Comparison of ENCODE assay signal across 10 cellular contexts in genomic region chr10:3330687-3331086, GRCh38.
DNase-seq lines count a peak whose midpoint lies in the region; ATAC-seq, FAIRE-seq and TF ChIP-seq lines count a peak whose summit lies in the region.
"Had no signal": no experiment of that assay in that cellular context is flagged by ENCODE, and none has a peak within 500 bp of the region (broad histone marks: within the 10 kb centered on the region; RNA-seq: fewer than 3 reads in every experiment).

No MANE protein-coding gene starts in this region.

- DNase-seq in RCC 7860 (ENCODE audit: low spot score), result peak; percentile 76
- peak; percentile 87 for DNase-seq in fibroblast of mammary gland (ENCODE audit: low read depth)
- DNase-seq in retinal pigment epithelial cell (ENCODE audit: low read depth), result peak; percentile 41
- no peak for DNase-seq in NCI-H187 treated with DMSO at 0.1 percent for 48 hours (lab: John Stamatoyannopoulos, UW)
- no peak for DNase-seq in activated CD8-positive, alpha-beta memory T cell treated with anti-CD3 and anti-CD28 coated beads for 24 hours
- DNase-seq in NCI-H2107 (lab: John Stamatoyannopoulos, UW), result no peak
- DNase-seq: central memory CD4-positive, alpha-beta T cell; NCI-H1694 had no signal

- peak; percentile 88 for FAIRE-seq in RCC 7860 (lab: Jason Lieb, UNC)

- ATAC-seq in GM19351 (IDR thresholded peaks at IDR 0.05; ENCODE audit: unreplicated experiment), result peak; percentile 87
- ATAC-seq in HG03025 (IDR thresholded peaks at IDR 0.05; ENCODE audit: low FRiP score, unreplicated experiment), result no peak

- H3K4me3 ChIP-seq in fibroblast of mammary gland (ENCODE audit: control insufficient read depth, low read depth, low read length) (no peak overlapping the region), retinal pigment epithelial cell (ENCODE audit: low read length) (no peak overlapping the region)

- TF ChIP-seq CTCF in fibroblast of mammary gland (conservative IDR thresholded peaks at IDR 0.05; ENCODE audit: control insufficient read depth, insufficient read depth, low read depth, low read length), result no peak
- TF ChIP-seq CTCF in retinal pigment epithelial cell (conservative IDR thresholded peaks at IDR 0.05; ENCODE audit: low read depth, low read length), result no peak

Comparison
In these comparisons a context has a peak if more than half of its experiments do, and no peak if none do; other contexts are left out.
1. DNase-seq: peak in RCC 7860 (single experiment), fibroblast of mammary gland (single experiment) and retinal pigment epithelial cell (single experiment); none in NCI-H187 treated with DMSO at 0.1 percent for 48 hours (single experiment), activated CD8-positive, alpha-beta memory T cell treated with anti-CD3 and anti-CD28 coated beads for 24 hours (single experiment) and NCI-H2107 (single experiment).